Comparison of ENCODE assay signal across 17 cellular contexts in genomic region chr5:1818784-1819183, GRCh38. TPM values are rescaled to one million over a fixed set of nuclear protein-coding genes. Genes with fewer than 3 reads are reported as not detected.
DNase-seq lines count a peak whose midpoint lies in the region; ATAC-seq and TF ChIP-seq lines count a peak whose summit lies in the region.
"Had no signal": no experiment of that assay in that cellular context is flagged by ENCODE, and none has a peak within 500 bp of the region (broad histone marks: within the 10 kb centered on the region; RNA-seq: fewer than 3 reads in every experiment).

No MANE protein-coding gene starts in this region.

- H4K8ac ChIP-seq in H9 (replicated peaks; ENCODE audit: insufficient read length, low read depth, low read length) = no peak overlapping the region

- no peak overlapping the region for H3T11ph ChIP-seq in H9 (ENCODE audit: low read length)

- peaks cover 68% of the 10 kb centered on the region for H3K36me3 Mint-ChIP-seq in memory B cell
- peaks cover 50 to 88% (median 80%) of the 10 kb centered on the region in 3 experiments for H3K36me3 Mint-ChIP-seq in H9 (ENCODE audit: insufficient read depth in 1 of 3, low read depth in 3 of 3)

- H4K20me1 ChIP-seq in OCI-LY3 (ENCODE audit: insufficient read depth, low read length) = no peaks in the 10 kb centered on the region
- H4K20me1 ChIP-seq in H9 (ENCODE audit: control insufficient read depth, insufficient read depth, insufficient read length) = peaks cover 2% of the 10 kb centered on the region

- no peaks in the 10 kb centered on the region for H3K79me1 ChIP-seq in H9 (ENCODE audit: insufficient read depth, low read depth, low read length, poor library complexity, severe bottlenecking)

- H3K18ac ChIP-seq in H9 (ENCODE audit: insufficient read length, low read depth, low read length) = no peak overlapping the region

- TF ChIP-seq CTCF in cardiac muscle cell (IDR thresholded peaks at IDR 0.05; ENCODE audit: low read depth, low read length) = no peak
- no peak for TF ChIP-seq CTCF in OCI-LY3 (IDR thresholded peaks at IDR 0.05; ENCODE audit: low read depth, low read length)
- no peak for TF ChIP-seq CTCF in H9 (conservative IDR thresholded peaks at IDR 0.05)
- TF ChIP-seq CTCF in thyroid gland (IDR thresholded peaks at IDR 0.05) = no peak

- H3K23me2 ChIP-seq in H9 (ENCODE audit: insufficient read length, low read depth, low read length, poor library complexity, severe bottlenecking) = no peaks in the 10 kb centered on the region

- H3K4me1 Mint-ChIP-seq in memory B cell (peaks cover 6% of the 10 kb centered on the region), H9 (peaks cover 19 to 29% of the 10 kb centered on the region in 2 experiments)

- H3K9ac ChIP-seq in OCI-LY3 (ENCODE audit: low read length) (no peak overlapping the region), H9 (ENCODE audit: extremely low read depth, insufficient read length, low read length) (no peak overlapping the region)
- H3K9ac ChIP-seq: GM23248 had no signal

- H4K5ac ChIP-seq in H9 (ENCODE audit: insufficient read length, low read depth, low read length) = no peak overlapping the region

- no peak overlapping the region for H2BK15ac ChIP-seq in H9 (ENCODE audit: low read depth, low read length)

- H3K9me3 ChIP-seq in cardiac muscle cell (ENCODE audit: low read depth) = no peaks in the 10 kb centered on the region
- no peaks in the 10 kb centered on the region for H3K9me3 ChIP-seq in OCI-LY3 (ENCODE audit: insufficient read depth, low read length)
- H3K9me3 ChIP-seq in H9 (ENCODE audit: control insufficient read depth, low read depth, low read length) = no peaks in the 10 kb centered on the region
- no peaks in the 10 kb centered on the region for H3K9me3 ChIP-seq in thyroid gland
- H3K9me3 ChIP-seq: Peyer's patch had no signal

- no peak overlapping the region for H3K14ac ChIP-seq in H9 (ENCODE audit: insufficient read depth, low read length)

- DNase-seq in cardiac muscle cell (ENCODE audit: low read depth in 1 of 2, low spot score in 1 of 2) (no peak), left ventricle myocardium superior (no peak), memory B cell (ENCODE audit: low spot score in 2 of 2) (no peak), H9 (no peak), NCI-H1105 treated with DMSO at 0.1 percent for 48 hours (lab: John Stamatoyannopoulos, UW) (no peak), thyroid gland (no peak)
- DNase-seq: CD4-positive, CD25-positive, alpha-beta regulatory T cell; GM23248; HCEC 1CT; KBM-7; NCI-H1092; NCI-H2029 treated with DMSO at 0.1 percent for 48 hours; NCI-H226; NCI-H524; NCI-H774 had no signal

- no peak overlapping the region for H2AK5ac ChIP-seq in H9 (ENCODE audit: insufficient read length, low read length)

- H2AFZ ChIP-seq in OCI-LY3 (ENCODE audit: low read depth, low read length) (no peak overlapping the region), H9 (ENCODE audit: low read length) (no peak overlapping the region)
- H2AFZ ChIP-seq: GM23248 had no signal

- no CpG with 5 or more reads among the region's 5 CpGs for WGBS in H9 (ENCODE audit: extremely low coverage, insufficient read length, low lambda C conversion rate)
- 91 to 93% methylated on average over 5 of the region's 5 CpGs for WGBS in thyroid gland, 2 donors

- intact Hi-C loops in left ventricle myocardium superior (cut with micrococcal nuclease) = no loop called here
- intact Hi-C loops in thyroid gland (cut with DNase I) = no loop called here

- H3K9me3 Mint-ChIP-seq in memory B cell (no peaks in the 10 kb centered on the region), H9 (no peaks in the 10 kb centered on the region)
- H3K9me3 Mint-ChIP-seq: CD4-positive, CD25-positive, alpha-beta regulatory T cell had no signal

- H3K27me3 ChIP-seq in cardiac muscle cell = no peaks in the 10 kb centered on the region
- H3K27me3 ChIP-seq in OCI-LY3 (ENCODE audit: low read depth, low read length) = no peaks in the 10 kb centered on the region
- no peaks in the 10 kb centered on the region for H3K27me3 ChIP-seq in H9 (ENCODE audit: insufficient read depth, low read length)
- no peaks in the 10 kb centered on the region for H3K27me3 ChIP-seq in thyroid gland
- H3K27me3 ChIP-seq: Peyer's patch had no signal

- no peak overlapping the region for H2BK20ac ChIP-seq in H9 (ENCODE audit: low read depth, low read length, poor library complexity, severe bottlenecking)

- H3K4me2 ChIP-seq in OCI-LY3 (ENCODE audit: low read length) = no peak overlapping the region
- no peak overlapping the region for H3K4me2 ChIP-seq in H9 (ENCODE audit: insufficient read depth, insufficient read length, low read length)

- ATAC-seq in left ventricle myocardium superior (no peak), memory B cell (ENCODE audit: low read depth) (no peak)

- H3K4me3 Mint-ChIP-seq in memory B cell (no peak overlapping the region), H9 (no peak overlapping the region)

- H2BK120ac ChIP-seq in H9 (ENCODE audit: low read depth, low read length, poor library complexity, severe bottlenecking) = no peak overlapping the region

- H2BK5ac ChIP-seq in H9 (ENCODE audit: insufficient read length, low read length) = no peak overlapping the region

- H3K4me1 ChIP-seq in cardiac muscle cell (ENCODE audit: low read depth) (peaks cover 5% of the 10 kb centered on the region), OCI-LY3 (ENCODE audit: low read length) (peaks cover 10% of the 10 kb centered on the region), H9 (ENCODE audit: insufficient read depth, low read length) (no peaks in the 10 kb centered on the region), thyroid gland (no peaks in the 10 kb centered on the region)
- H3K4me1 ChIP-seq: Peyer's patch had no signal

- no peak overlapping the region for H3K56ac ChIP-seq in H9 (ENCODE audit: insufficient read length, low read depth, low read length)

- H3K27ac Mint-ChIP-seq in memory B cell (peak overlapping the region; percentile 4), H9 (0 out of 7 replicates have a peak overlapping the region, but pooled peaks of 1 of the 3 experiments have one; percentile 35)

- H3K4ac ChIP-seq in H9 (ENCODE audit: low read depth, low read length) = no peak overlapping the region

- H3K23ac ChIP-seq in H9 (ENCODE audit: insufficient read length, low read depth, low read length) = no peak overlapping the region

- peak overlapping the region; percentile 75 for H3K27ac ChIP-seq in cardiac muscle cell
- 0 out of 2 replicates have a peak overlapping the region, but pooled peaks have one; percentile 6 for H3K27ac ChIP-seq in OCI-LY3 (ENCODE audit: low read length)
- no peak overlapping the region for H3K27ac ChIP-seq in H9 (ENCODE audit: insufficient read length, low read depth, low read length)
- H3K27ac ChIP-seq in thyroid gland = no peak overlapping the region
- H3K27ac ChIP-seq: GM23248, Peyer's patch had no signal

- H2BK12ac ChIP-seq in H9 (ENCODE audit: insufficient read length, low read depth, low read length) = no peak overlapping the region

- no peak for TF ChIP-seq POLR2A in thyroid gland (IDR thresholded peaks at IDR 0.05)

- H3K4me3 ChIP-seq in cardiac muscle cell = no peak overlapping the region
- H3K4me3 ChIP-seq in OCI-LY3 (ENCODE audit: low read length) = no peak overlapping the region
- H3K4me3 ChIP-seq in thyroid gland (replicated peaks in 1 of 3) = no peak overlapping the region
- H3K4me3 ChIP-seq: GM23248, Peyer's patch had no signal

- H3K27me3 Mint-ChIP-seq in memory B cell (no peaks in the 10 kb centered on the region), H9 (ENCODE audit: low read depth) (no peaks in the 10 kb centered on the region; the same call in 1 of the 2 replicates)
- H3K27me3 Mint-ChIP-seq: CD4-positive, CD25-positive, alpha-beta regulatory T cell had no signal

- no peak overlapping the region for H4K91ac ChIP-seq in H9 (ENCODE audit: insufficient read length, low read depth, low read length)

- H3K36me3 ChIP-seq in cardiac muscle cell (peaks cover 62% of the 10 kb centered on the region), OCI-LY3 (replicated peaks; ENCODE audit: low read depth, low read length) (peaks cover 40% of the 10 kb centered on the region), thyroid gland (peaks cover 46 to 62% of the 10 kb centered on the region in 2 donors)

- H3K79me2 ChIP-seq in OCI-LY3 (ENCODE audit: low read length) (no peaks in the 10 kb centered on the region), H9 (ENCODE audit: insufficient read depth, low read length) (no peaks in the 10 kb centered on the region)

RNA-seq across cellular contexts. Expression of gene NDUFS6, which starts 17.6 kb away (rescaled TPM):
- total RNA-seq in cardiac muscle cell (141 and 286 TPM in 2 replicates), left ventricle myocardium superior (128 TPM), H9 (2021) (62.5 and 63.7 TPM in 2 replicates), thyroid gland (100 to 1,000 TPM in 1 of 4 donors, 10 to 100 TPM in 3; 35.8 to 127 (median 54.4) TPM)
- polyA plus RNA-seq in cardiac muscle cell = 281 and 371 TPM in 2 replicates

RNA-seq across cellular contexts. Expression of gene MRPL36, which starts 19.1 kb away (rescaled TPM):
- total RNA-seq in cardiac muscle cell (73.9 and 101 TPM in 2 replicates), left ventricle myocardium superior (66.7 TPM), H9 (2021) (67.3 and 68.9 TPM in 2 replicates), thyroid gland (10 to 100 TPM; 10.4 to 41.7 (median 33.6) TPM)
- polyA plus RNA-seq in cardiac muscle cell = 195 and 206 TPM in 2 replicates

Comparison
In these comparisons a context has a peak if more than half of its experiments do, and no peak if none do; other contexts are left out.
1. H3K27ac ChIP-seq: peak in cardiac muscle cell (single experiment) and OCI-LY3 (single experiment); none in H9 (single experiment) and thyroid gland (0 of 3).